In the genomic region with DNA sequence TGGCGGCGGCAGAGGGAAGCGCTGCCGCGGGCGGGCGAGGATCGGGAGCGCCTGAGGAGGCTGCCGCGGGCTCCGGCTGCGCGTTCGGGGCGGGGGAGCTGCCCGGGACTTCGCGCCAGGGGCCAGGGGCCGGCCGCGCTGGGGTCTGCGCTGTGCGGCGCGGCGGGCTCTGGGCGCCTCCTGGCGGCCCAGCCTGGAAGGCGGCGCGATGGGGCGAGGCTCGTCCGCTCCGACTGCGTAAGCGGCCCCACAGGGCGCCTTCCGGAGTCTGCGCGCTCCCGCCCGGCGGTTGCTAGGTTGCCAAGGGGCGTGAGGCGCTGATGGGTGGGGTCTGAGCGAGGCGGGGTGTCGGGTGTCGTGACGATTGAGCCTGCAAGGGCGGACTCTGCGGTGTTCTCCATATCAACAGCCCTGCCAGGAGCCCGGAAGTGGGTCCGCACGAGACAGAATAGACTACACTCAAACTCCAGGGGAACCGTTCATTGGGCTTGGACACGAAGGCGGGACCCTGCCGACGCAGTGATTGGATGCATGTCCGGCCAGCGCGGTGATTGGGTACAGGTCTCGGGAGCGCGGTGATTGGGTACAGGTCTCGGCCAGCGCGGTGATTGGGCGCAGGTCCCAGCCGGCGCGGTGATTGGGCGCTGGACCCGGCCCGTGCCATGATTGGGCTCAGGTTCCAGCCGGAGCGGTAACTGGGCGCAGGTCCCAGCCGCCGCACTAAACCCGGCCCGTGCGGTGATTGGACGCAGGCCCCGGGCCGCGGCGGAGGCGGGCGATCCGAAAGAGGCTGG, we compare ENCODE assay signal across 2 cellular contexts.
TF ChIP-seq lines count a peak whose summit lies in the region.

A gene with protein sequence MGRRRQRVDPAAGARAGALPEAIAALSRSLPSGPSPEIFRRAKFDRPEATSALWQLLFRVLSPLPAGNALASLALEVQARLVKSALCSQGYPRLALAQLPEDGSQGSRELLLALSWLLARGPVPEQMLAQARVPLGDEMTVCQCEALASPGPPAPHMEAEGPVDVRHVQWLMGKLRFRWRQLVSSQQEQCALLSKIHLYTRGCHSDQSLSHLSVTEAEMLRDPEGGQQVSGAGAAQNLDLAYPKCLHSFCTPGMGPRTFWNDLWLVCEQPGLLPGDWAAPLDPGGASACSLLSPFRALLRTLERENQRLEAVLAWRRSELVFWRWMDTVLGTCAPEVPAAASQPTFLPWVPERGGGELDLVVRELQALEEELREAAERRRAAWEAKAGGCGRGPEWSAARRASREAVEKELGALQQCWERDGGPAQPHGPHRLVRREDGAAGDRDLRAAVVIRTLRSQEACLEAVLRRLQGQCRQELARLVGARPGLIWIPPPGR (plus strand): TSS at position 675 of the 794 bp plus-strand sequence. CDS start 130 bp downstream, outside the sequence.

TF ChIP-seq in HEK293, 187 proteins besides CTCF, POLR2A, EP300 and RAD21 (continued from another document and continues in another):
- TF ChIP-seq ZNF677 (tag by site-specific recombination; IDR thresholded peaks at IDR 0.05): 0 out of 2 replicates have a peak, but pooled peaks have one; percentile 58
- TF ChIP-seq YY2 (tag by site-specific recombination; IDR thresholded peaks at IDR 0.05): peak; percentile 37; the same call in 1 of the 2 replicates
- TF ChIP-seq SP7 (tag by site-specific recombination; IDR thresholded peaks at IDR 0.05): peak; percentile 77
- TF ChIP-seq ZNF830 (tag by site-specific recombination; IDR thresholded peaks at IDR 0.05; ENCODE audit: low read depth): no peak
- TF ChIP-seq KLF16 (tag by site-specific recombination; IDR thresholded peaks at IDR 0.05): peak; percentile 94
- TF ChIP-seq SCRT1 (tag by site-specific recombination; IDR thresholded peaks at IDR 0.05; ENCODE audit: borderline replicate concordance): peak; percentile 17; the same call in 1 of the 2 replicates
- TF ChIP-seq KLF1 (tag by site-specific recombination; IDR thresholded peaks at IDR 0.05): peak; percentile 98
- TF ChIP-seq ZNF610 (tag by site-specific recombination; IDR thresholded peaks at IDR 0.05; ENCODE audit: borderline replicate concordance): 0 out of 2 replicates have a peak, but pooled peaks have one; percentile 43
- TF ChIP-seq SP3 (tag by site-specific recombination; IDR thresholded peaks at IDR 0.05): peak; percentile 90
- peak; percentile 87 for TF ChIP-seq SCRT2 (tag by site-specific recombination; IDR thresholded peaks at IDR 0.05)
- peak; percentile 99 for TF ChIP-seq KLF8 (tag by site-specific recombination; IDR thresholded peaks at IDR 0.05)
- peak; percentile 98 for TF ChIP-seq ZXDB (tag by site-specific recombination; IDR thresholded peaks at IDR 0.05)
- TF ChIP-seq ZBTB20 (tag by site-specific recombination; IDR thresholded peaks at IDR 0.05): peak; percentile 63; the same call in 1 of the 2 replicates
- TF ChIP-seq KLF10 (tag by site-specific recombination; IDR thresholded peaks at IDR 0.05): peak; percentile 93
- TF ChIP-seq KLF7 (tag by site-specific recombination; IDR thresholded peaks at IDR 0.05; ENCODE audit: borderline replicate concordance): peak; percentile 86
- TF ChIP-seq, protein P1, sequence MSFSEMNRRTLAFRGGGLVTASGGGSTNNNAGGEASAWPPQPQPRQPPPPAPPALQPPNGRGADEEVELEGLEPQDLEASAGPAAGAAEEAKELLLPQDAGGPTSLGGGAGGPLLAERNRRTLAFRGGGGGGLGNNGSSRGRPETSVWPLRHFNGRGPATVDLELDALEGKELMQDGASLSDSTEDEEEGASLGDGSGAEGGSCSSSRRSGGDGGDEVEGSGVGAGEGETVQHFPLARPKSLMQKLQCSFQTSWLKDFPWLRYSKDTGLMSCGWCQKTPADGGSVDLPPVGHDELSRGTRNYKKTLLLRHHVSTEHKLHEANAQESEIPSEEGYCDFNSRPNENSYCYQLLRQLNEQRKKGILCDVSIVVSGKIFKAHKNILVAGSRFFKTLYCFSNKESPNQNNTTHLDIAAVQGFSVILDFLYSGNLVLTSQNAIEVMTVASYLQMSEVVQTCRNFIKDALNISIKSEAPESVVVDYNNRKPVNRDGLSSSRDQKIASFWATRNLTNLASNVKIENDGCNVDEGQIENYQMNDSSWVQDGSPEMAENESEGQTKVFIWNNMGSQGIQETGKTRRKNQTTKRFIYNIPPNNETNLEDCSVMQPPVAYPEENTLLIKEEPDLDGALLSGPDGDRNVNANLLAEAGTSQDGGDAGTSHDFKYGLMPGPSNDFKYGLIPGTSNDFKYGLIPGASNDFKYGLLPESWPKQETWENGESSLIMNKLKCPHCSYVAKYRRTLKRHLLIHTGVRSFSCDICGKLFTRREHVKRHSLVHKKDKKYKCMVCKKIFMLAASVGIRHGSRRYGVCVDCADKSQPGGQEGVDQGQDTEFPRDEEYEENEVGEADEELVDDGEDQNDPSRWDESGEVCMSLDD (tag by site-specific recombination; IDR thresholded peaks at IDR 0.05): no peak
- TF ChIP-seq GLIS1 (tag by site-specific recombination; IDR thresholded peaks at IDR 0.05): peak; percentile 95
- peak; percentile 73 for TF ChIP-seq ZBTB17 (tag by site-specific recombination; IDR thresholded peaks at IDR 0.05)
- TF ChIP-seq, protein P2, sequence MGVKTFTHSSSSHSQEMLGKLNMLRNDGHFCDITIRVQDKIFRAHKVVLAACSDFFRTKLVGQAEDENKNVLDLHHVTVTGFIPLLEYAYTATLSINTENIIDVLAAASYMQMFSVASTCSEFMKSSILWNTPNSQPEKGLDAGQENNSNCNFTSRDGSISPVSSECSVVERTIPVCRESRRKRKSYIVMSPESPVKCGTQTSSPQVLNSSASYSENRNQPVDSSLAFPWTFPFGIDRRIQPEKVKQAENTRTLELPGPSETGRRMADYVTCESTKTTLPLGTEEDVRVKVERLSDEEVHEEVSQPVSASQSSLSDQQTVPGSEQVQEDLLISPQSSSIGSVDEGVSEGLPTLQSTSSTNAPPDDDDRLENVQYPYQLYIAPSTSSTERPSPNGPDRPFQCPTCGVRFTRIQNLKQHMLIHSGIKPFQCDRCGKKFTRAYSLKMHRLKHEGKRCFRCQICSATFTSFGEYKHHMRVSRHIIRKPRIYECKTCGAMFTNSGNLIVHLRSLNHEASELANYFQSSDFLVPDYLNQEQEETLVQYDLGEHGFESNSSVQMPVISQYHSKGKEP (tag by site-specific recombination; IDR thresholded peaks at IDR 0.05): peak; percentile 49; the same call in 1 of the 2 replicates
- TF ChIP-seq ZNF324 (tag by site-specific recombination; IDR thresholded peaks at IDR 0.05): 0 out of 2 replicates have a peak, but pooled peaks have one; percentile 72
- TF ChIP-seq, protein P3, sequence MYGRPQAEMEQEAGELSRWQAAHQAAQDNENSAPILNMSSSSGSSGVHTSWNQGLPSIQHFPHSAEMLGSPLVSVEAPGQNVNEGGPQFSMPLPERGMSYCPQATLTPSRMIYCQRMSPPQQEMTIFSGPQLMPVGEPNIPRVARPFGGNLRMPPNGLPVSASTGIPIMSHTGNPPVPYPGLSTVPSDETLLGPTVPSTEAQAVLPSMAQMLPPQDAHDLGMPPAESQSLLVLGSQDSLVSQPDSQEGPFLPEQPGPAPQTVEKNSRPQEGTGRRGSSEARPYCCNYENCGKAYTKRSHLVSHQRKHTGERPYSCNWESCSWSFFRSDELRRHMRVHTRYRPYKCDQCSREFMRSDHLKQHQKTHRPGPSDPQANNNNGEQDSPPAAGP (tag by site-specific recombination; IDR thresholded peaks at IDR 0.05): peak; percentile 72
- TF ChIP-seq ZNF341 (tag by site-specific recombination; IDR thresholded peaks at IDR 0.05; ENCODE audit: low read depth): peak; percentile 43; the same call in 1 of the 2 replicates
- TF ChIP-seq ZNF629 (tag by site-specific recombination; IDR thresholded peaks at IDR 0.05): peak; percentile 89

TF ChIP-seq in neural cell, 6 proteins besides CTCF, POLR2A, EP300 and RAD21 (continued from another document):
- TF ChIP-seq, protein P4, sequence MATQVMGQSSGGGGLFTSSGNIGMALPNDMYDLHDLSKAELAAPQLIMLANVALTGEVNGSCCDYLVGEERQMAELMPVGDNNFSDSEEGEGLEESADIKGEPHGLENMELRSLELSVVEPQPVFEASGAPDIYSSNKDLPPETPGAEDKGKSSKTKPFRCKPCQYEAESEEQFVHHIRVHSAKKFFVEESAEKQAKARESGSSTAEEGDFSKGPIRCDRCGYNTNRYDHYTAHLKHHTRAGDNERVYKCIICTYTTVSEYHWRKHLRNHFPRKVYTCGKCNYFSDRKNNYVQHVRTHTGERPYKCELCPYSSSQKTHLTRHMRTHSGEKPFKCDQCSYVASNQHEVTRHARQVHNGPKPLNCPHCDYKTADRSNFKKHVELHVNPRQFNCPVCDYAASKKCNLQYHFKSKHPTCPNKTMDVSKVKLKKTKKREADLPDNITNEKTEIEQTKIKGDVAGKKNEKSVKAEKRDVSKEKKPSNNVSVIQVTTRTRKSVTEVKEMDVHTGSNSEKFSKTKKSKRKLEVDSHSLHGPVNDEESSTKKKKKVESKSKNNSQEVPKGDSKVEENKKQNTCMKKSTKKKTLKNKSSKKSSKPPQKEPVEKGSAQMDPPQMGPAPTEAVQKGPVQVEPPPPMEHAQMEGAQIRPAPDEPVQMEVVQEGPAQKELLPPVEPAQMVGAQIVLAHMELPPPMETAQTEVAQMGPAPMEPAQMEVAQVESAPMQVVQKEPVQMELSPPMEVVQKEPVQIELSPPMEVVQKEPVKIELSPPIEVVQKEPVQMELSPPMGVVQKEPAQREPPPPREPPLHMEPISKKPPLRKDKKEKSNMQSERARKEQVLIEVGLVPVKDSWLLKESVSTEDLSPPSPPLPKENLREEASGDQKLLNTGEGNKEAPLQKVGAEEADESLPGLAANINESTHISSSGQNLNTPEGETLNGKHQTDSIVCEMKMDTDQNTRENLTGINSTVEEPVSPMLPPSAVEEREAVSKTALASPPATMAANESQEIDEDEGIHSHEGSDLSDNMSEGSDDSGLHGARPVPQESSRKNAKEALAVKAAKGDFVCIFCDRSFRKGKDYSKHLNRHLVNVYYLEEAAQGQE (IDR thresholded peaks at IDR 0.05; ENCODE audit: borderline replicate concordance): peak; percentile 38
- peak; percentile 94 for TF ChIP-seq SMC3 (conservative IDR thresholded peaks at IDR 0.05; ENCODE audit: poor library complexity)
